In the genomic region with DNA sequence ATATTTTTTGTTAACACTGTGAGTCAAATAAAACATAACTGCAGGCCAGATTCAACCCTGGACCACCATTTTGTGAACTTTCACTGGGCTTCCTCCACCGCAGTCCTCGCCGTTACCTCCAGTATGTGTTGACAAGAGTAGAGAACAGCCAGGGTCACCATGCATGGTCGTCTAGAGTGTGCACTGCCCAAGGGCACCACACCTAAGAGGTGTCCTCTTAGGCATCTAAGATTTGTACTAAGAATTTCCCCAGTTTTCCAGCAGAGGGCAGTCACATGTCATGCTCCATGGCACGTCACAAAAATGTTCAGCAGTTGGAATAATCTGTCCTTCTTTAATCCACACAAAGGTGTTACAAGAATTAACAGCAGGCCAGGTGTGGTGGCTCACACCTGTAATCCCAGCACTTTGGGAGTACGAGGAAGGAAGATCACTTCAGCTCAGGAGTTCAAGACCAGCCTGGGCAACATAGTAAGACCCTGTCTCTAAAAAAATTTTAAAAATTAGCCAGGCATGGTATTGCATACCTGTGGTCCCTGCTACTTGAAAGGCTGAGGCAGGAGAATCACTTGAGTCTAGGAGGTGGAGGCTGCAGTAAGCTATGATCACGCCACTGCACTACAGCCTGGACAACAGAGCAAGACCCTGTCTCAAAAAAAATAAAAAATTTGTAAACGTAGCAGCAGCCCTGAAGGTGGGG, we compare ENCODE assay signal across 8 cellular contexts.
DNase-seq lines count a peak whose midpoint lies in the region; ATAC-seq and TF ChIP-seq lines count a peak whose summit lies in the region.

No MANE protein-coding gene starts in this region.

- intact Hi-C loops in CD8-positive, alpha-beta T cell (cut with DNase I, micrococcal nuclease): loop anchor here (1.0 to 5.0 kb wide), 5 partner anchors 30 to 476 kb away; a partner anchor contains a TSS
- intact Hi-C loops in Right ventricle myocardium superior (cut with DNase I): loop anchor here (10.0 kb wide), 1 partner anchor 144 kb away; no protein-coding TSS in a partner anchor

- H3K4me1 Mint-ChIP-seq in CD8-positive, alpha-beta T cell (ENCODE audit: low read depth): peaks cover 8% of the 10 kb centered on the region
- H3K4me1 Mint-ChIP-seq in activated naive CD4-positive, alpha-beta T cell treated with anti-CD3 and anti-CD28 coated beads, Interleukin-2, amount 10 ng/mL, durations not matched to agents 7 days and 5 days: peaks cover 16% of the 10 kb centered on the region

- peaks cover 6% of the 10 kb centered on the region for H3K27me3 Mint-ChIP-seq in CD8-positive, alpha-beta T cell (ENCODE audit: low read depth)
- no peaks in the 10 kb centered on the region for H3K27me3 Mint-ChIP-seq in activated naive CD4-positive, alpha-beta T cell treated with anti-CD3 and anti-CD28 coated beads, Interleukin-2, amount 10 ng/mL, durations not matched to agents 7 days and 5 days

- no peaks in the 10 kb centered on the region for H3K9me3 ChIP-seq in CD8-positive, alpha-beta T cell (ENCODE audit: low read length)
- no peaks in the 10 kb centered on the region for H3K9me3 ChIP-seq in SJCRH30 (replicated peaks)

- H3K36me3 ChIP-seq in CD8-positive, alpha-beta T cell (ENCODE audit: insufficient read depth, low read length): no peaks in the 10 kb centered on the region
- no peaks in the 10 kb centered on the region for H3K36me3 ChIP-seq in SJCRH30

- POLR2A ChIA-PET in CD8-positive, alpha-beta T cell (lab: Charles Lee): interaction anchor here (0.9 to 1.2 kb wide), 2 partner anchors 31 to 142 kb away, joined by 3 to 5 read pairs; no protein-coding TSS in a partner anchor

- CTCF ChIA-PET in CD8-positive, alpha-beta T cell (lab: Charles Lee): interaction anchor here (0.7 to 4.6 kb wide), 9 partner anchors 14 to 175 kb away, joined by 3 to 46 read pairs (median 4); no protein-coding TSS in a partner anchor
- CTCF ChIA-PET in activated naive CD4-positive, alpha-beta T cell treated with anti-CD3 and anti-CD28 coated beads, Interleukin-2, amount 10 ng/mL, durations not matched to agents 7 days and 5 days (lab: Charles Lee): interaction anchor here (1.3 to 1.5 kb wide), 2 partner anchors 114 to 135 kb away, joined by 3 to 4 read pairs; no protein-coding TSS in a partner anchor

- H3K4me3 Mint-ChIP-seq in CD8-positive, alpha-beta T cell: no peak overlapping the region
- no peak overlapping the region for H3K4me3 Mint-ChIP-seq in activated naive CD4-positive, alpha-beta T cell treated with anti-CD3 and anti-CD28 coated beads, Interleukin-2, amount 10 ng/mL, durations not matched to agents 7 days and 5 days

- no peak overlapping the region for H3K27ac ChIP-seq in CD8-positive, alpha-beta T cell (ENCODE audit: low read depth, low read length)
- H3K27ac ChIP-seq in SJCRH30: no peak overlapping the region

- no peaks in the 10 kb centered on the region for H3K27me3 ChIP-seq in CD8-positive, alpha-beta T cell (ENCODE audit: insufficient read depth, low read length)
- H3K27me3 ChIP-seq in SJCRH30: no peaks in the 10 kb centered on the region

- peak; percentile 70 for TF ChIP-seq CTCF in CD8-positive, alpha-beta T cell (IDR thresholded peaks at IDR 0.05)
- peak; percentile 78 for TF ChIP-seq CTCF in LNCAP (IDR thresholded peaks at IDR 0.05)

- no peak overlapping the region for H3K4me3 ChIP-seq in CD8-positive, alpha-beta T cell (ENCODE audit: low read depth, low read length)
- H3K4me3 ChIP-seq in SJCRH30: no peak overlapping the region

- H3K27ac Mint-ChIP-seq in CD8-positive, alpha-beta T cell: no peak overlapping the region
- H3K27ac Mint-ChIP-seq in activated naive CD4-positive, alpha-beta T cell treated with anti-CD3 and anti-CD28 coated beads, Interleukin-2, amount 10 ng/mL, durations not matched to agents 7 days and 5 days: no peak overlapping the region

- DNase-seq in CD8-positive, alpha-beta T cell: peak; percentile 12 to 68 (median 45)
- DNase-seq in SJCRH30: peak; percentile 40 to 78
- DNase-seq in activated naive CD4-positive, alpha-beta T cell treated with anti-CD3 and anti-CD28 coated beads, Interleukin-2, amount 10 ng/mL, durations not matched to agents 7 days and 5 days: peak; percentile 63
- DNase-seq in Right ventricle myocardium superior: no peak
- peak; percentile 55 for DNase-seq in retina

- ATAC-seq in CD8-positive, alpha-beta T cell: peak; percentile 91
- ATAC-seq in GM19452 (IDR thresholded peaks at IDR 0.05; ENCODE audit: unreplicated experiment) (peak; percentile 73), Right ventricle myocardium superior (ENCODE audit: poor library complexity) (peak; percentile 72), GM21367 (IDR thresholded peaks at IDR 0.05; ENCODE audit: unreplicated experiment) (no peak)

- H3K4me1 ChIP-seq in CD8-positive, alpha-beta T cell (ENCODE audit: insufficient read depth, low read length): no peaks in the 10 kb centered on the region
- H3K4me1 ChIP-seq in SJCRH30: no peaks in the 10 kb centered on the region; the same call in 1 of the 2 replicates

- no peaks in the 10 kb centered on the region for H3K9me3 Mint-ChIP-seq in CD8-positive, alpha-beta T cell
- H3K9me3 Mint-ChIP-seq in activated naive CD4-positive, alpha-beta T cell treated with anti-CD3 and anti-CD28 coated beads, Interleukin-2, amount 10 ng/mL, durations not matched to agents 7 days and 5 days: no peaks in the 10 kb centered on the region

- H3K36me3 Mint-ChIP-seq in CD8-positive, alpha-beta T cell: no peaks in the 10 kb centered on the region
- H3K36me3 Mint-ChIP-seq in activated naive CD4-positive, alpha-beta T cell treated with anti-CD3 and anti-CD28 coated beads, Interleukin-2, amount 10 ng/mL, durations not matched to agents 7 days and 5 days: no peaks in the 10 kb centered on the region
